Comparison of ENCODE assay signal across 14 cellular contexts in the genomic region with DNA sequence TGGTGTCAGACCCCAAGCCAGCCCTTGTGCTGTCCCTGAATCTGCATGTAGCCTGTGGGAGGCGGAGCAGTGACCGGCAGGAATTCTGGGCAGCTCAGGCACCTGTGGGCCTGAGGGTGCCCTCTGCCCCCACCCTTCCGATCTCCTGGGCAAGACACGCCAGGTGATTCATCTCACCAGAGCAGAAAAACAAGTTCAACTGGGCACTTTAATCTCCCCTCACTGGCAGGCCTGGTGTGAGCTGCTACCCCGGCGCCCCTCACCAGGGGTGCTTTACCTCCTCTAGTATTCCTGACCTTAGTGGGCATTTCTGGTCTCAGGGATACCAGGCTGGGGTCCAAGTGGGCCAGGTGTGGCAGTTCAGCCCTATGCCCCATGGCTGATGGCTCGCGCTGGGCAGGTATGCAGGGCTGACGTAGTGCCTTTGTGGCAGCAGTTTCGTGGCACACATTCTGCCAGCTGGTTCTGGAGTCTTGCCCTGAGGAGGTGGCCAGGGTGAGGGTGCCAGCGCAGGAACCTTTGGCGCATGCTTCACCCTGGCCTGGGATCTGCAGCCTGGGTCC. TPM values are rescaled to one million over a fixed set of nuclear protein-coding genes. Genes with fewer than 3 reads are reported as not detected.
DNase-seq lines count a peak whose midpoint lies in the region; TF ChIP-seq lines count a peak whose summit lies in the region.
"Had no signal": no experiment of that assay in that cellular context is flagged by ENCODE, and none has a peak within 500 bp of the region (broad histone marks: within the 10 kb centered on the region; RNA-seq: fewer than 3 reads in every experiment).

No MANE protein-coding gene starts in this region.

- H3K4me1 ChIP-seq in hepatocyte (ENCODE audit: insufficient read depth) = peaks cover 48% of the 10 kb centered on the region
- H3K4me1 ChIP-seq in parathyroid adenoma = peaks cover 40% of the 10 kb centered on the region
- H3K4me1 ChIP-seq in spleen = peaks cover 0 to 15% (median 0%) of the 10 kb centered on the region in 6 donors

- no peak overlapping the region for H2AFZ ChIP-seq in hepatocyte
- peak overlapping the region; percentile 80 for H2AFZ ChIP-seq in parathyroid adenoma

- H3K79me2 ChIP-seq in hepatocyte (peaks cover 62% of the 10 kb centered on the region), parathyroid adenoma (no peaks in the 10 kb centered on the region)

- H3K4me2 ChIP-seq in hepatocyte = peak overlapping the region; percentile 41
- peak overlapping the region; percentile 48 for H3K4me2 ChIP-seq in parathyroid adenoma (ENCODE audit: low read length)

- DNase-seq in DMS53 treated with DMSO at 0.1 percent for 48 hours (lab: John Stamatoyannopoulos, UW; ENCODE audit: unreplicated experiment) = peak; percentile 85
- DNase-seq in SW480 (ENCODE audit: low spot score) = peak; percentile 78
- DNase-seq in hepatocyte (ENCODE audit: low spot score) = no peak
- no peak for DNase-seq in Ammon's horn (ENCODE audit: low spot score)
- no peak for DNase-seq in spleen
- no peak for DNase-seq in cerebellum (ENCODE audit: low spot score)
- no peak for DNase-seq in GM19240 (ENCODE audit: insufficient read length, low spot score)
- DNase-seq: head of caudate nucleus, NCI-H1694 had no signal

- TF ChIP-seq POLR2A in spleen (IDR thresholded peaks at IDR 0.05) = no peak

- H3K4me3 ChIP-seq in hepatocyte = no peak overlapping the region
- peak overlapping the region; percentile 12 for H3K4me3 ChIP-seq in parathyroid adenoma (ENCODE audit: low read depth, low read length)
- H3K4me3 ChIP-seq in spleen = no peak overlapping the region

- no peaks in the 10 kb centered on the region for H3K36me3 ChIP-seq in hepatocyte (replicated peaks; ENCODE audit: insufficient read depth, low read depth)
- no peaks in the 10 kb centered on the region for H3K36me3 ChIP-seq in parathyroid adenoma (ENCODE audit: control insufficient read depth, insufficient read depth, low read length)
- peaks cover 0 to 30% (median 0%) of the 10 kb centered on the region in 6 donors for H3K36me3 ChIP-seq in spleen

- TF ChIP-seq CTCF in hepatocyte (IDR thresholded peaks at IDR 0.05; ENCODE audit: poor library complexity) (no peak), parathyroid adenoma (IDR thresholded peaks at IDR 0.05) (no peak), spleen (IDR thresholded peaks at IDR 0.05 in 8 of 11, conservative IDR thresholded peaks at IDR 0.05 in 3 of 11) (no peak)

- peaks cover 57% of the 10 kb centered on the region for H4K20me1 ChIP-seq in hepatocyte (ENCODE audit: insufficient read depth, poor library complexity, severe bottlenecking)

- no peaks in the 10 kb centered on the region for H3K9me3 ChIP-seq in hepatocyte (ENCODE audit: low read depth)
- no peaks in the 10 kb centered on the region for H3K9me3 ChIP-seq in parathyroid adenoma (ENCODE audit: control insufficient read depth, low read length)
- H3K9me3 ChIP-seq in spleen = no peaks in the 10 kb centered on the region

- no peaks in the 10 kb centered on the region for H3K27me3 ChIP-seq in hepatocyte
- no peaks in the 10 kb centered on the region for H3K27me3 ChIP-seq in parathyroid adenoma (ENCODE audit: control insufficient read depth, insufficient read depth, low read length)
- H3K27me3 ChIP-seq in spleen (replicated peaks in 1 of 7) = peaks cover 0 to 14% (median 5%) of the 10 kb centered on the region in 7 donors

- WGBS in hepatocyte (ENCODE audit: low lambda C conversion rate, missing lambda C conversion rate) = 84% methylated on average over 12 of the region's 12 CpGs
- WGBS in spleen, 5 donors = 91 to 97% (median 94%) methylated on average over 4 to 12 of the region's 12 CpGs

- H3K9ac ChIP-seq in parathyroid adenoma = no peak overlapping the region

- H3K9me2 ChIP-seq in hepatocyte (replicated peaks; ENCODE audit: insufficient read depth) = no peaks in the 10 kb centered on the region

- no peak overlapping the region for H3K27ac ChIP-seq in hepatocyte
- peak overlapping the region; percentile 97 for H3K27ac ChIP-seq in parathyroid adenoma
- no peak overlapping the region for H3K27ac ChIP-seq in spleen

- intact Hi-C loops in spleen (cut with DNase I; ENCODE audit: low total_unique reads) = no loop called here

RNA-seq across cellular contexts. Expression of a gene that starts 6.0 kb away (rescaled TPM):
- 77.7 and 93.1 TPM in 2 replicates for total RNA-seq in hepatocyte
- 72.9 and 76.4 TPM in 2 replicates for polyA plus RNA-seq in hepatocyte
- total RNA-seq in spleen = 10 to 100 TPM in 5 of 7 donors, 1 to 10 TPM in 2; 8.5 to 15.9 (median 13.8) TPM
- polyA plus RNA-seq in spleen = 1 to 10 TPM; 3.4 to 6.6 (median 4.3) TPM
- total RNA-seq in cerebellum = 16.9 TPM

RNA-seq across cellular contexts. Expression of a gene that starts 18.0 kb away (rescaled TPM):
- total RNA-seq in hepatocyte (26.8 and 33.0 TPM in 2 replicates), spleen (10 to 100 TPM; 15.5 to 27.4 (median 20.7) TPM), cerebellum (10.5 TPM)
- polyA plus RNA-seq in hepatocyte (35.4 and 35.6 TPM in 2 replicates), spleen (10 to 100 TPM; 11.5 to 21.3 (median 18.3) TPM)

RNA-seq across cellular contexts. Expression of a gene that starts 24.5 kb away (rescaled TPM):
- total RNA-seq in hepatocyte = 37.2 and 72.6 TPM in 2 replicates
- polyA plus RNA-seq in hepatocyte = 129 and 133 TPM in 2 replicates
- total RNA-seq in spleen = 10 to 100 TPM; 28.0 to 58.2 (median 40.5) TPM
- polyA plus RNA-seq in spleen = 10 to 100 TPM; 60.9 to 85.2 (median 78.7) TPM
- 8.4 TPM for total RNA-seq in cerebellum

RNA-seq across cellular contexts. Expression of a gene that starts 31.9 kb away (rescaled TPM):
- total RNA-seq in hepatocyte = 19.0 and 22.8 TPM in 2 replicates
- 29.4 and 29.7 TPM in 2 replicates for polyA plus RNA-seq in hepatocyte
- total RNA-seq in spleen = 1 to 10 TPM in 2 of 7 donors, under 1 TPM in 4, not detected in 1; 0.51 to 1.9 (median 0.66) TPM
- polyA plus RNA-seq in spleen = under 1 TPM; 0.04 to 0.19 (median 0.14) TPM
- not detected for total RNA-seq in cerebellum
- total RNA-seq: chondrocyte, neural crest cell had no signal

RNA-seq across cellular contexts. Expression of a gene that starts 37.6 kb away (rescaled TPM):
- total RNA-seq in hepatocyte (51.9 and 64.5 TPM in 2 replicates), spleen (1 to 10 TPM in 1 of 7 donors, under 1 TPM in 2, not detected in 4; 0.47 to 2.4 (median 0.51) TPM), cerebellum (1.5 TPM)
- polyA plus RNA-seq in hepatocyte (203 and 204 TPM in 2 replicates), spleen (under 1 TPM; 0.28 to 0.93 (median 0.80) TPM)
- total RNA-seq: activated T-helper 2 cell treated with anti-CD3 and anti-CD28 coated beads, Interferon-gamma antibody, Interleukin-2, Interleukin-4, amounts not matched to agents 10 μg/mL and 5 μg/mL and 100 μg/mL, durations not matched to agents 14 hours and 24 hours and 36 hours had no signal
- polyA plus RNA-seq: BJ had no signal

Comparison
In these comparisons a context has a peak if more than half of its experiments do, and no peak if none do; other contexts are left out.
1. DNase-seq: peak in DMS53 treated with DMSO at 0.1 percent for 48 hours (single experiment) and SW480 (single experiment); none in hepatocyte (single experiment), Ammon's horn (single experiment), spleen (single experiment), cerebellum (single experiment) and GM19240 (single experiment).